In the genomic region with DNA sequence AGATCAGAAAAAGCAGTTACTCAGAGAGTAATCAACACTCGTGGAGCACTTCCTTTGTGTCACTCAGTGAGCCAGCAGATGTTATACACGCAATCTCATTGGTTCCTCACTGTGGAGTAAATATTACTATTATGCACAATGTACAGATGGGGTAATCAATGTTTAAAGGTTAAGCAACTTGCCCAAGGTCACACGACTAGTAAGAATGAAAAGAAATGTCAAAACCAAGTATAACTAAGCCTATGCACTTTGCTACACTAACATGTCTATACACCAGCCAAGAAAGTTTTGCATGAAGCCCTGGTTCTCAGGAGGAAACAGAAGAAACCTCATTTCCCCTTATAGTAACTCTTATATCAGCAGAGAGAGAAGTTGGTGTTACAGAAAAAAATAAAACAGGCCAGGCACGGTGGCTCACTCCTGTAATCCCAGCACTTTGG, we compare ENCODE assay signal across 12 cellular contexts. TPM values are rescaled to one million over a fixed set of nuclear protein-coding genes. Genes with fewer than 3 reads are reported as not detected.
DNase-seq lines count a peak whose midpoint lies in the region; ATAC-seq and TF ChIP-seq lines count a peak whose summit lies in the region.
"Had no signal": no experiment of that assay in that cellular context is flagged by ENCODE, and none has a peak within 500 bp of the region (broad histone marks: within the 10 kb centered on the region; RNA-seq: fewer than 3 reads in every experiment).

No MANE protein-coding gene starts in this region.

- H3K4me1 ChIP-seq in A673 (ENCODE audit: insufficient read depth, low read length, poor library complexity, severe bottlenecking) (peaks cover 8% of the 10 kb centered on the region), neural progenitor cell (peaks cover 6% of the 10 kb centered on the region)

- H3K79me2 ChIP-seq in neural progenitor cell (ENCODE audit: low read depth): peaks cover 20% of the 10 kb centered on the region

- no peaks in the 10 kb centered on the region for H4K20me1 ChIP-seq in neural progenitor cell (ENCODE audit: low read depth)

- DNase-seq in Ammon's horn (ENCODE audit: low spot score) (peak; percentile 26), WTC11 (ENCODE audit: low spot score) (no peak), A673 (ENCODE audit: low spot score) (no peak), neural progenitor cell (ENCODE audit: low spot score) (no peak), RKO (ENCODE audit: low spot score) (no peak), OCI-M1 (lab: John Stamatoyannopoulos, UW) (no peak)
- DNase-seq: heart right ventricle, PC-9, retina had no signal

- intact Hi-C loops in A673 (cut with micrococcal nuclease; ENCODE audit: unreplicated experiment): loop anchor here (10.0 kb wide), 4 partner anchors 355 to 815 kb away; partner anchors contain the start of gene PIKFYVE

- H3K4me3 Mint-ChIP-seq in WTC11: no peak overlapping the region
- no peak overlapping the region for H3K4me3 Mint-ChIP-seq in neural progenitor cell

- BruUV-seq in A673 (replicated peaks; lab: Mats Ljungman, UMichigan): no TSS peak

- CTCF ChIA-PET in WTC11 (lab: Charles Lee) (no interaction called here), A673 (lab: Charles Lee) (no interaction called here)

- H3K27me3 ChIP-seq in A673 (replicated peaks; ENCODE audit: insufficient read depth, low read depth, low read length, poor library complexity): no peaks in the 10 kb centered on the region
- H3K27me3 ChIP-seq in neural progenitor cell: no peaks in the 10 kb centered on the region
- H3K27me3 ChIP-seq: heart right ventricle had no signal

- no peak overlapping the region for H2AFZ ChIP-seq in neural progenitor cell (replicated peaks)
- H2AFZ ChIP-seq: PC-9 had no signal

- no peak overlapping the region for H3K4me2 ChIP-seq in neural progenitor cell
- H3K4me2 ChIP-seq: PC-9 had no signal

- TF ChIP-seq CTCF in WTC11 (IDR thresholded peaks at IDR 0.05) (no peak), A673 (conservative IDR thresholded peaks at IDR 0.05; ENCODE audit: low read depth, low read length) (no peak), neural progenitor cell (IDR thresholded peaks at IDR 0.05) (no peak)

- H3K9me3 ChIP-seq in A673 (ENCODE audit: low read depth, low read length, poor library complexity, severe bottlenecking) (no peaks in the 10 kb centered on the region), neural progenitor cell (ENCODE audit: low read depth) (no peaks in the 10 kb centered on the region)
- H3K9me3 ChIP-seq: heart right ventricle had no signal

- H3K36me3 Mint-ChIP-seq in WTC11: peaks cover 77% of the 10 kb centered on the region
- H3K36me3 Mint-ChIP-seq in neural progenitor cell: peaks cover 34% of the 10 kb centered on the region

- H3K9ac ChIP-seq in neural progenitor cell: no peak overlapping the region

- H3K4me3 ChIP-seq in A673 (ENCODE audit: low read depth, low read length, poor library complexity, severe bottlenecking): no peak overlapping the region
- no peak overlapping the region for H3K4me3 ChIP-seq in neural progenitor cell
- H3K4me3 ChIP-seq: heart right ventricle, PC-9 had no signal

- ATAC-seq in GM19351 (IDR thresholded peaks at IDR 0.05; ENCODE audit: unreplicated experiment) (peak; percentile 45), HG03378 (IDR thresholded peaks at IDR 0.05; ENCODE audit: unreplicated experiment) (peak; percentile 46), WTC11 (no peak)
- ATAC-seq: HCT116, heart right ventricle had no signal

- peaks cover 15% of the 10 kb centered on the region for H3K36me3 ChIP-seq in A673 (ENCODE audit: insufficient read depth, low read length, poor library complexity, severe bottlenecking)
- H3K36me3 ChIP-seq in neural progenitor cell: peaks cover 10% of the 10 kb centered on the region

- H3K27ac ChIP-seq in A673 (ENCODE audit: low read depth, low read length, poor library complexity, severe bottlenecking) (no peak overlapping the region), neural progenitor cell (no peak overlapping the region)
- H3K27ac ChIP-seq: PC-9 had no signal

- no peak overlapping the region for H3K27ac Mint-ChIP-seq in WTC11
- no peak overlapping the region for H3K27ac Mint-ChIP-seq in neural progenitor cell

- H3K4me1 Mint-ChIP-seq in WTC11 (peaks cover 19% of the 10 kb centered on the region), neural progenitor cell (peaks cover 13% of the 10 kb centered on the region)

- H3F3A ChIP-seq in neural progenitor cell (ENCODE audit: low read depth): peaks cover 1% of the 10 kb centered on the region

- POLR2A ChIA-PET in WTC11 (lab: Charles Lee) (no interaction called here), A673 (lab: Charles Lee; ENCODE audit: low non-redundant PET) (no interaction called here)

- H3K9me3 Mint-ChIP-seq in WTC11 (no peaks in the 10 kb centered on the region), neural progenitor cell (no peaks in the 10 kb centered on the region)

- no peaks in the 10 kb centered on the region for H3K27me3 Mint-ChIP-seq in WTC11 (ENCODE audit: low read depth)
- peaks cover 5% of the 10 kb centered on the region for H3K27me3 Mint-ChIP-seq in neural progenitor cell (ENCODE audit: insufficient read depth, low read depth)

TF ChIP-seq in WTC11, 78 proteins besides CTCF, POLR2A, EP300 and RAD21:
- TF ChIP-seq ATF1 (CRISPR knock-in tag; IDR thresholded peaks at IDR 0.05): no peak
- TF ChIP-seq, protein P1, sequence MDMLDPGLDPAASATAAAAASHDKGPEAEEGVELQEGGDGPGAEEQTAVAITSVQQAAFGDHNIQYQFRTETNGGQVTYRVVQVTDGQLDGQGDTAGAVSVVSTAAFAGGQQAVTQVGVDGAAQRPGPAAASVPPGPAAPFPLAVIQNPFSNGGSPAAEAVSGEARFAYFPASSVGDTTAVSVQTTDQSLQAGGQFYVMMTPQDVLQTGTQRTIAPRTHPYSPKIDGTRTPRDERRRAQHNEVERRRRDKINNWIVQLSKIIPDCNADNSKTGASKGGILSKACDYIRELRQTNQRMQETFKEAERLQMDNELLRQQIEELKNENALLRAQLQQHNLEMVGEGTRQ (CRISPR knock-in tag; IDR thresholded peaks at IDR 0.05): no peak
- peak; percentile 59; the same call in 1 of the 2 replicates for TF ChIP-seq GABPB1 (CRISPR knock-in tag; IDR thresholded peaks at IDR 0.05)
- no peak for TF ChIP-seq ESRRA (CRISPR knock-in tag; IDR thresholded peaks at IDR 0.05; ENCODE audit: borderline replicate concordance)
- no peak for TF ChIP-seq MXD4 (CRISPR knock-in tag; IDR thresholded peaks at IDR 0.05; ENCODE audit: borderline replicate concordance)
- TF ChIP-seq NFATC4 (CRISPR knock-in tag; IDR thresholded peaks at IDR 0.05): no peak
- TF ChIP-seq GTF2I (CRISPR knock-in tag; conservative IDR thresholded peaks at IDR 0.05): no peak
- TF ChIP-seq ZNF138 (CRISPR knock-in tag; conservative IDR thresholded peaks at IDR 0.05): no peak

RNA-seq across cellular contexts. Expression of gene METTL21A, which starts 5.4 kb away (rescaled TPM):
- total RNA-seq in WTC11 (2021) (56.0 to 57.6 TPM (median 56.4 TPM) in 3 replicates), A673 (2021) (35.5 and 40.4 TPM in 2 replicates), neural progenitor cell (ENCODE audit: low replicate concordance) (43.3 and 65.2 TPM in 2 replicates)
